ENCODE assay signal across 18 cellular contexts in the genomic region with DNA sequence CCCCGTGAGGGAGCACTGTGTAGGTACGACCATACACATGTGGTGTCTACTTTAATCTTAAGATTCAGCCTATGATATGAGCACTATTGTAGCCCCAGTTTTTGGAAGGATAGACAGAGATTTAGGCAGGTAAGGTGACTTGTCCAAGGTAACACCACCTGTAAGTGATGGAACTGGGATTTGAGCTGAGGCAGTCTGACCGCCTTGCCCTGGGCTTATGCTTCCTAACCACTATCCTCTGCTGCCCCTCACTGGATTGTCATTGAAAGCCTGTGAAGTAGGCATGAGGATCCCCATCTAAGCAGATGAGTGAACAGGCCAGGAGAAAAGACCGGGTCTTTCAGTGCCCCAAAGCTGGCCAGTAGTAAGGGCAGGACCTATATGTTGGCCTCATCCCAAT.
DNase-seq lines count a peak whose midpoint lies in the region; ATAC-seq and TF ChIP-seq lines count a peak whose summit lies in the region.
"Had no signal": no experiment of that assay in that cellular context is flagged by ENCODE, and none has a peak within 500 bp of the region (broad histone marks: within the 10 kb centered on the region; RNA-seq: fewer than 3 reads in every experiment).

No MANE protein-coding gene starts in this region.

- no peaks in the 10 kb centered on the region for H3K27me3 ChIP-seq in mammary epithelial cell (ENCODE audit: insufficient read depth, low read length)
- H3K27me3 ChIP-seq in GM23248 (replicated peaks; ENCODE audit: insufficient read depth): no peaks in the 10 kb centered on the region
- H3K27me3 ChIP-seq: cardiac muscle cell, ovary, Peyer's patch, stomach had no signal

- in situ Hi-C loops in T47D (cut with HindIII; ENCODE audit: low pct_unique_long_range_greater_than_20kb, low sequenced_read_pairs): no loop called here
- in situ Hi-C loops in mammary epithelial cell (cut with MboI; ENCODE audit: low sequenced_read_pairs in 2 of 2): no loop called here
- in situ Hi-C loops in GM23248 (cut with MboI): no loop called here

- H3K4me3 ChIP-seq in mammary epithelial cell (replicated peaks in 1 of 3; ENCODE audit: insufficient read depth in 1 of 3, low read depth in 2 of 3, low read length in 3 of 3) (no peak overlapping the region), GM23248 (no peak overlapping the region)
- H3K4me3 ChIP-seq: cardiac muscle cell, ovary, Peyer's patch, stomach had no signal

- 86% methylated on average over 4 of the region's 4 CpGs for WGBS in mammary epithelial cell (ENCODE audit: low coverage, missing lambda C conversion rate)
- WGBS in GM23248 (ENCODE audit: low coverage in 1 of 2, low lambda C conversion rate in 2 of 2, missing lambda C conversion rate in 2 of 2), 2 experiments: 45 to 48% methylated on average over 4 of the region's 4 CpGs

- no peak overlapping the region for H3K27ac ChIP-seq in mammary epithelial cell (ENCODE audit: insufficient read depth, low read depth, low read length)
- no peak overlapping the region for H3K27ac ChIP-seq in GM23248
- H3K27ac ChIP-seq: cardiac muscle cell, ovary, Peyer's patch, stomach had no signal

- intact Hi-C loops in mammary epithelial cell (cut with micrococcal nuclease): no loop called here

- H3K36me3 ChIP-seq in mammary epithelial cell (ENCODE audit: insufficient read depth, low read length): no peaks in the 10 kb centered on the region
- H3K36me3 ChIP-seq in GM23248 (ENCODE audit: low read depth): no peaks in the 10 kb centered on the region
- H3K36me3 ChIP-seq: cardiac muscle cell, ovary, Peyer's patch, stomach had no signal

- H3K4me3 Mint-ChIP-seq in stimulated activated memory B cell treated with anti-CD40 and anti-IgM and Interleukin-4, amounts not matched to agents 10 μg/mL and 1 μg/mL and 100 μg/mL, for 72 hours: no peak overlapping the region
- H3K4me3 Mint-ChIP-seq: activated naive CD8-positive, alpha-beta T cell; immature natural killer cell; T-helper 17 cell had no signal

- H4K20me1 ChIP-seq in mammary epithelial cell (ENCODE audit: insufficient read depth, low read length): no peaks in the 10 kb centered on the region
- H4K20me1 ChIP-seq in GM23248 (ENCODE audit: insufficient read depth): no peaks in the 10 kb centered on the region

- TF ChIP-seq CTCF in mammary epithelial cell (conservative IDR thresholded peaks at IDR 0.05 in 1 of 2, IDR thresholded peaks at IDR 0.05 in 1 of 2; ENCODE audit: extremely low read depth in 1 of 2, insufficient read depth in 1 of 2, low read depth in 1 of 2, low read length in 2 of 2): no peak

- peaks cover 7% of the 10 kb centered on the region for H3K4me1 Mint-ChIP-seq in stimulated activated memory B cell treated with anti-CD40 and anti-IgM and Interleukin-4, amounts not matched to agents 10 μg/mL and 1 μg/mL and 100 μg/mL, for 72 hours
- H3K4me1 Mint-ChIP-seq: immature natural killer cell, T-helper 17 cell had no signal

- no peaks in the 10 kb centered on the region for H3K9me2 ChIP-seq in GM23248 (ENCODE audit: insufficient read depth)

- H3K36me3 Mint-ChIP-seq in stimulated activated memory B cell treated with anti-CD40 and anti-IgM and Interleukin-4, amounts not matched to agents 10 μg/mL and 1 μg/mL and 100 μg/mL, for 72 hours: no peaks in the 10 kb centered on the region
- H3K36me3 Mint-ChIP-seq: activated naive CD8-positive, alpha-beta T cell; immature natural killer cell had no signal

- H3K9ac ChIP-seq in mammary epithelial cell (ENCODE audit: insufficient read depth, low read length) (no peak overlapping the region), GM23248 (no peak overlapping the region)

- H3K27ac Mint-ChIP-seq in stimulated activated memory B cell treated with anti-CD40 and anti-IgM and Interleukin-4, amounts not matched to agents 10 μg/mL and 1 μg/mL and 100 μg/mL, for 72 hours: no peak overlapping the region
- H3K27ac Mint-ChIP-seq: activated naive CD8-positive, alpha-beta T cell; immature natural killer cell; T-helper 17 cell had no signal

- no peak for ATAC-seq in stimulated activated memory B cell treated with anti-CD40 and anti-IgM and Interleukin-4, amounts not matched to agents 10 μg/mL and 1 μg/mL and 100 μg/mL, for 72 hours
- ATAC-seq: T-helper 17 cell had no signal

- H3K9me3 Mint-ChIP-seq in stimulated activated memory B cell treated with anti-CD40 and anti-IgM and Interleukin-4, amounts not matched to agents 10 μg/mL and 1 μg/mL and 100 μg/mL, for 72 hours: no peaks in the 10 kb centered on the region
- H3K9me3 Mint-ChIP-seq: immature natural killer cell had no signal

- H3K4me1 ChIP-seq in mammary epithelial cell (ENCODE audit: insufficient read depth, low read length): no peaks in the 10 kb centered on the region
- no peaks in the 10 kb centered on the region for H3K4me1 ChIP-seq in GM23248 (ENCODE audit: insufficient read depth)
- H3K4me1 ChIP-seq: Peyer's patch had no signal

- CTCF ChIA-PET in mammary epithelial cell (lab: Charles Lee; ENCODE audit: low non-redundant PET): no interaction called here

- no peaks in the 10 kb centered on the region for H3K79me2 ChIP-seq in mammary epithelial cell (ENCODE audit: insufficient read depth, low read length)
- no peaks in the 10 kb centered on the region for H3K79me2 ChIP-seq in GM23248 (ENCODE audit: insufficient read depth)

- dilution Hi-C loops in mammary epithelial cell (cut with HindIII; ENCODE audit: low sequenced_read_pairs): no loop called here

- BruUV-seq in mammary epithelial cell (replicated peaks; lab: Mats Ljungman, UMichigan): no TSS peak

- H3F3A ChIP-seq in GM23248 (ENCODE audit: insufficient read depth): no peaks in the 10 kb centered on the region

- no peak overlapping the region for H3K4me2 ChIP-seq in mammary epithelial cell (ENCODE audit: insufficient read depth, low read depth, low read length)
- H3K4me2 ChIP-seq in GM23248 (ENCODE audit: unreplicated experiment): no peak overlapping the region

- H3K9me3 ChIP-seq in mammary epithelial cell (replicated peaks; ENCODE audit: insufficient read depth, low read length) (peaks cover 17% of the 10 kb centered on the region), GM23248 (ENCODE audit: low read depth) (no peaks in the 10 kb centered on the region)
- H3K9me3 ChIP-seq: ovary, Peyer's patch, stomach had no signal

- no peak overlapping the region for H2AFZ ChIP-seq in mammary epithelial cell (ENCODE audit: low read depth, low read length)
- no peak overlapping the region for H2AFZ ChIP-seq in GM23248

- DNase-seq in T47D (ENCODE audit: low read depth in 1 of 2, low spot score in 1 of 2) (peak; percentile 19 to 40), mammary epithelial cell (no peak), RPMI8226 (peak; percentile 24), iPS-NIHi7 (ENCODE audit: extremely low spot score) (peak; percentile 46), GM23248 (no peak), NCI-H2171 (lab: John Stamatoyannopoulos, UW) (no peak)
- no peak for DNase-seq in activated naive CD4-positive, alpha-beta T cell (lab: John Stamatoyannopoulos, UW)
- DNase-seq: AML-193, DMS79 treated with DMSO at 0.1 percent for 48 hours, immature natural killer cell, MV-4-11, ovary, Peyer's patch, stomach, T-helper 17 cell had no signal

- H3K27me3 Mint-ChIP-seq in stimulated activated memory B cell treated with anti-CD40 and anti-IgM and Interleukin-4, amounts not matched to agents 10 μg/mL and 1 μg/mL and 100 μg/mL, for 72 hours: no peaks in the 10 kb centered on the region
- H3K27me3 Mint-ChIP-seq: T-helper 17 cell had no signal

Comparison
In these comparisons a context has a peak if more than half of its experiments do, and no peak if none do; other contexts are left out.
1. DNase-seq: peak in T47D (2 of 2), RPMI8226 (single experiment) and iPS-NIHi7 (single experiment); none in mammary epithelial cell (single experiment), activated naive CD4-positive, alpha-beta T cell (0 of 4), GM23248 (single experiment) and NCI-H2171 (single experiment).